ENCODE assay signal across 1 cellular context in the genomic region with DNA sequence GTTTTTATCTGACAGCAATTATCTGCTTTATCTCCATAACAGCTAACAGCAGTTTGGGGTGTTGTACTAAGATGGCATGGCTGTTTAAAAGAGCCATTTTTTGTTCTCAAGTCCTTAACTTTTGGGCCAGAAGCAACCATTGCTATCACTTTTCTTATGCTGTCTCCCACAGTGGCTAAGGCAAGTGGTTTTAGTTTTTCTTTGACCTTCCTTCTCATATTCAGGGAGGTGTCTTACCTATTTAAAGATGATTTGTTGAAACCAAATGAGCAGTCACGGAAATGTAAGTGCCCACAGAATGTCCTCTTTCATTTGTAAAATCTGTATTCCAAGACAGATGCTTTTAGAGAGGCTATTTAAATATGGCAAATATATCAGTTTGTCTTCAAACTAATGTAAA.
TF ChIP-seq lines count a peak whose summit lies in the region.

No MANE protein-coding gene starts in this region.

TF ChIP-seq in GM23338, 12 proteins besides CTCF, POLR2A, EP300 and RAD21 (continued from another document):
- TF ChIP-seq, protein P1, sequence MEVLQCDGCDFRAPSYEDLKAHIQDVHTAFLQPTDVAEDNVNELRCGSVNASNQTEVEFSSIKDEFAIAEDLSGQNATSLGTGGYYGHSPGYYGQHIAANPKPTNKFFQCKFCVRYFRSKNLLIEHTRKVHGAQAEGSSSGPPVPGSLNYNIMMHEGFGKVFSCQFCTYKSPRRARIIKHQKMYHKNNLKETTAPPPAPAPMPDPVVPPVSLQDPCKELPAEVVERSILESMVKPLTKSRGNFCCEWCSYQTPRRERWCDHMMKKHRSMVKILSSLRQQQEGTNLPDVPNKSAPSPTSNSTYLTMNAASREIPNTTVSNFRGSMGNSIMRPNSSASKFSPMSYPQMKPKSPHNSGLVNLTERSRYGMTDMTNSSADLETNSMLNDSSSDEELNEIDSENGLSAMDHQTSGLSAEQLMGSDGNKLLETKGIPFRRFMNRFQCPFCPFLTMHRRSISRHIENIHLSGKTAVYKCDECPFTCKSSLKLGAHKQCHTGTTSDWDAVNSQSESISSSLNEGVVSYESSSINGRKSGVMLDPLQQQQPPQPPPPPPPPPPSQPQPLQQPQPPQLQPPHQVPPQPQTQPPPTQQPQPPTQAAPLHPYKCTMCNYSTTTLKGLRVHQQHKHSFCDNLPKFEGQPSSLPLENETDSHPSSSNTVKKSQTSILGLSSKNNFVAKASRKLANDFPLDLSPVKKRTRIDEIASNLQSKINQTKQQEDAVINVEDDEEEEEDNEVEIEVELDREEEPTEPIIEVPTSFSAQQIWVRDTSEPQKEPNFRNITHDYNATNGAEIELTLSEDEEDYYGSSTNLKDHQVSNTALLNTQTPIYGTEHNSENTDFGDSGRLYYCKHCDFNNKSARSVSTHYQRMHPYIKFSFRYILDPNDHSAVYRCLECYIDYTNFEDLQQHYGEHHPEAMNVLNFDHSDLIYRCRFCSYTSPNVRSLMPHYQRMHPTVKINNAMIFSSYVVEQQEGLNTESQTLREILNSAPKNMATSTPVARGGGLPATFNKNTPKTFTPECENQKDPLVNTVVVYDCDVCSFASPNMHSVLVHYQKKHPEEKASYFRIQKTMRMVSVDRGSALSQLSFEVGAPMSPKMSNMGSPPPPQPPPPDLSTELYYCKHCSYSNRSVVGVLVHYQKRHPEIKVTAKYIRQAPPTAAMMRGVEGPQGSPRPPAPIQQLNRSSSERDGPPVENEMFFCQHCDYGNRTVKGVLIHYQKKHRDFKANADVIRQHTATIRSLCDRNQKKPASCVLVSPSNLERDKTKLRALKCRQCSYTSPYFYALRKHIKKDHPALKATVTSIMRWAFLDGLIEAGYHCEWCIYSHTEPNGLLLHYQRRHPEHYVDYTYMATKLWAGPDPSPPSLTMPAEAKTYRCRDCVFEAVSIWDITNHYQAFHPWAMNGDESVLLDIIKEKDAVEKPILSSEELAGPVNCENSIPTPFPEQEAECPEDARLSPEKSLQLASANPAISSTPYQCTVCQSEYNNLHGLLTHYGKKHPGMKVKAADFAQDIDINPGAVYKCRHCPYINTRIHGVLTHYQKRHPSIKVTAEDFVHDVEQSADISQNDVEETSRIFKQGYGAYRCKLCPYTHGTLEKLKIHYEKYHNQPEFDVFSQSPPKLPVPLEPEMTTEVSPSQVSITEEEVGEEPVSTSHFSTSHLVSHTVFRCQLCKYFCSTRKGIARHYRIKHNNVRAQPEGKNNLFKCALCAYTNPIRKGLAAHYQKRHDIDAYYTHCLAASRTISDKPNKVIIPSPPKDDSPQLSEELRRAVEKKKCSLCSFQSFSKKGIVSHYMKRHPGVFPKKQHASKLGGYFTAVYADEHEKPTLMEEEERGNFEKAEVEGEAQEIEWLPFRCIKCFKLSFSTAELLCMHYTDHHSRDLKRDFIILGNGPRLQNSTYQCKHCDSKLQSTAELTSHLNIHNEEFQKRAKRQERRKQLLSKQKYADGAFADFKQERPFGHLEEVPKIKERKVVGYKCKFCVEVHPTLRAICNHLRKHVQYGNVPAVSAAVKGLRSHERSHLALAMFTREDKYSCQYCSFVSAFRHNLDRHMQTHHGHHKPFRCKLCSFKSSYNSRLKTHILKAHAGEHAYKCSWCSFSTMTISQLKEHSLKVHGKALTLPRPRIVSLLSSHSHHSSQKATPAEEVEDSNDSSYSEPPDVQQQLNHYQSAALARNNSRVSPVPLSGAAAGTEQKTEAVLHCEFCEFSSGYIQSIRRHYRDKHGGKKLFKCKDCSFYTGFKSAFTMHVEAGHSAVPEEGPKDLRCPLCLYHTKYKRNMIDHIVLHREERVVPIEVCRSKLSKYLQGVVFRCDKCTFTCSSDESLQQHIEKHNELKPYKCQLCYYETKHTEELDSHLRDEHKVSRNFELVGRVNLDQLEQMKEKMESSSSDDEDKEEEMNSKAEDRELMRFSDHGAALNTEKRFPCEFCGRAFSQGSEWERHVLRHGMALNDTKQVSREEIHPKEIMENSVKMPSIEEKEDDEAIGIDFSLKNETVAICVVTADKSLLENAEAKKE (CRISPR knock-in tag; IDR thresholded peaks at IDR 0.05): no peak
- TF ChIP-seq, protein P2, sequence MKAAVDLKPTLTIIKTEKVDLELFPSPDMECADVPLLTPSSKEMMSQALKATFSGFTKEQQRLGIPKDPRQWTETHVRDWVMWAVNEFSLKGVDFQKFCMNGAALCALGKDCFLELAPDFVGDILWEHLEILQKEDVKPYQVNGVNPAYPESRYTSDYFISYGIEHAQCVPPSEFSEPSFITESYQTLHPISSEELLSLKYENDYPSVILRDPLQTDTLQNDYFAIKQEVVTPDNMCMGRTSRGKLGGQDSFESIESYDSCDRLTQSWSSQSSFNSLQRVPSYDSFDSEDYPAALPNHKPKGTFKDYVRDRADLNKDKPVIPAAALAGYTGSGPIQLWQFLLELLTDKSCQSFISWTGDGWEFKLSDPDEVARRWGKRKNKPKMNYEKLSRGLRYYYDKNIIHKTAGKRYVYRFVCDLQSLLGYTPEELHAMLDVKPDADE (IDR thresholded peaks at IDR 0.05): no peak
